ENCODE assay signal across 16 cellular contexts in genomic region chr1:30518186-30518585, GRCh38.
"Had no signal": no experiment of that assay in that cellular context is flagged by ENCODE, and none has a peak within 500 bp of the region (broad histone marks: within the 10 kb centered on the region; RNA-seq: fewer than 3 reads in every experiment).

No MANE protein-coding gene starts in this region.

- H3K27ac ChIP-seq: neutrophil, SK-N-MC, upper lobe of left lung had no signal

- H3K4me1 Mint-ChIP-seq: immature natural killer cell; memory B cell; naive thymus-derived CD8-positive, alpha-beta T cell had no signal

- DNase-seq: activated CD4-positive, alpha-beta memory T cell treated with anti-CD3 and anti-CD28 coated beads for 36 hours; activated CD4-positive, alpha-beta T cell treated with anti-CD3 and anti-CD28 coated beads for 4 hours; activated naive CD4-positive, alpha-beta T cell treated with anti-CD3 and anti-CD28 coated beads, Interleukin-2, amount 50 U/mL, for 16 hours; activated T-cell treated with anti-CD3 and anti-CD28 coated beads, Interleukin-2, amount 50 U/mL, for 4 hours; aorta; dermis blood vessel endothelial cell; effector memory CD8-positive, alpha-beta T cell; immature natural killer cell; retina; upper lobe of left lung had no signal

- H3K27me3 ChIP-seq: neutrophil, upper lobe of left lung had no signal

- H3K27ac Mint-ChIP-seq: activated CD4-positive, alpha-beta memory T cell treated with anti-CD3 and anti-CD28 coated beads for 36 hours; effector memory CD8-positive, alpha-beta T cell; immature natural killer cell; memory B cell; naive thymus-derived CD8-positive, alpha-beta T cell; stimulated activated naive CD8-positive, alpha-beta T cell treated with anti-CD3 and anti-CD28 coated beads, Interleukin-15, Interleukin-2, amounts not matched to agents 100 ng/mL and 50 ng/mL, for 24 hours; T-helper 2 cell treated with Interferon-gamma antibody and Interleukin-4, amounts not matched to agents 5 μg/mL and 100 μg/mL, for 36 hours had no signal

- H3K4me3 Mint-ChIP-seq: activated CD4-positive, alpha-beta memory T cell treated with anti-CD3 and anti-CD28 coated beads for 36 hours; activated T-cell treated with anti-CD3 and anti-CD28 coated beads, Interleukin-2, amount 50 U/mL, for 4 hours; effector memory CD8-positive, alpha-beta T cell; immature natural killer cell; memory B cell; naive thymus-derived CD8-positive, alpha-beta T cell; stimulated activated naive CD8-positive, alpha-beta T cell treated with anti-CD3 and anti-CD28 coated beads, Interleukin-15, Interleukin-2, amounts not matched to agents 100 ng/mL and 50 ng/mL, for 24 hours; T-helper 2 cell treated with Interferon-gamma antibody and Interleukin-4, amounts not matched to agents 5 μg/mL and 100 μg/mL, for 36 hours had no signal

- H3K36me3 Mint-ChIP-seq: activated CD4-positive, alpha-beta memory T cell treated with anti-CD3 and anti-CD28 coated beads for 36 hours; immature natural killer cell; memory B cell; naive thymus-derived CD8-positive, alpha-beta T cell had no signal

- H3K4me3 ChIP-seq: SK-N-MC, upper lobe of left lung had no signal

- H3K36me3 ChIP-seq: neutrophil, upper lobe of left lung had no signal

- H3K9me3 ChIP-seq: neutrophil, upper lobe of left lung had no signal

- H3K9me3 Mint-ChIP-seq: activated CD4-positive, alpha-beta memory T cell treated with anti-CD3 and anti-CD28 coated beads for 36 hours; activated T-cell treated with anti-CD3 and anti-CD28 coated beads, Interleukin-2, amount 50 U/mL, for 4 hours; effector memory CD8-positive, alpha-beta T cell; immature natural killer cell; memory B cell; naive thymus-derived CD8-positive, alpha-beta T cell; stimulated activated naive CD8-positive, alpha-beta T cell treated with anti-CD3 and anti-CD28 coated beads, Interleukin-15, Interleukin-2, amounts not matched to agents 100 ng/mL and 50 ng/mL, for 24 hours; T-helper 2 cell treated with Interferon-gamma antibody and Interleukin-4, amounts not matched to agents 5 μg/mL and 100 μg/mL, for 36 hours had no signal

- H3K4me1 ChIP-seq: upper lobe of left lung had no signal
